ENCODE assay signal across 8 cellular contexts in genomic region chr13:75695908-75696307, GRCh38. TPM values are rescaled to one million over a fixed set of nuclear protein-coding genes. Genes with fewer than 3 reads are reported as not detected.
DNase-seq lines count a peak whose midpoint lies in the region; ATAC-seq and TF ChIP-seq lines count a peak whose summit lies in the region.
"Not testable (repeated sequence)": the region's sequence is repeated elsewhere in the genome, so short reads cannot be mapped to it uniquely, and the experiment has no call there.

No MANE protein-coding gene starts in this region.

- WGBS in right cardiac atrium: 19% methylated on average over 8 of the region's 8 CpGs

- intact Hi-C loops in right cardiac atrium (cut with DNase I): loop anchor here (10.0 kb wide), 5 partner anchors 109 to 779 kb away; no protein-coding TSS in a partner anchor
- intact Hi-C loops in upper lobe of right lung (cut with DNase I): not testable (repeated sequence)

- DNase-seq in NCI-H2171 treated with DMSO at 0.1 percent for 48 hours (lab: John Stamatoyannopoulos, UW): peak; percentile 61
- DNase-seq in WERI-Rb-1: peak; percentile 53
- peak; percentile 76 for DNase-seq in astrocyte of the spinal cord (ENCODE audit: low read depth, low spot score)
- peak; percentile 77 to 91 (median 84) for DNase-seq in right cardiac atrium
- DNase-seq in putamen (ENCODE audit: low spot score): peak; percentile 72
- DNase-seq in upper lobe of right lung: peak; percentile 86

- ATAC-seq in HG03045 (IDR thresholded peaks at IDR 0.05; ENCODE audit: unreplicated experiment) (peak; percentile 73), right cardiac atrium (peak; percentile 72 to 78), upper lobe of right lung (peak; percentile 93)

- H3K36me3 ChIP-seq in WERI-Rb-1, upper lobe of right lung: not testable (repeated sequence)

- in situ Hi-C loops in astrocyte of the spinal cord (cut with HindIII; ENCODE audit: low sequenced_read_pairs): not testable (repeated sequence)

- H3K4me1 ChIP-seq in right cardiac atrium (ENCODE audit: control insufficient read depth, insufficient read depth, low read length); upper lobe of right lung: not testable (repeated sequence)

- not testable (repeated sequence) for H3K27me3 ChIP-seq in WERI-Rb-1 (ENCODE audit: insufficient read depth, low read depth, severe bottlenecking); right cardiac atrium (ENCODE audit: control insufficient read depth, insufficient read depth); upper lobe of right lung

- TF ChIP-seq CTCF in GM12874 (IDR thresholded peaks at IDR 0.05; ENCODE audit: insufficient read depth, low read depth, low read length): peak; percentile 81
- peak; percentile 62 for TF ChIP-seq CTCF in WERI-Rb-1 (IDR thresholded peaks at IDR 0.05; ENCODE audit: low read depth, low read length)
- peak; percentile 88 for TF ChIP-seq CTCF in astrocyte of the spinal cord (IDR thresholded peaks at IDR 0.05; ENCODE audit: low read depth, low read length)
- peak; percentile 93 for TF ChIP-seq CTCF in upper lobe of right lung (IDR thresholded peaks at IDR 0.05)

- not testable (repeated sequence) for H3K27ac ChIP-seq in WERI-Rb-1; right cardiac atrium (ENCODE audit: low read length); upper lobe of right lung

- H3K4me3 ChIP-seq in WERI-Rb-1 (ENCODE audit: low read depth, low read length); astrocyte of the spinal cord (ENCODE audit: low read depth, low read length); upper lobe of right lung: not testable (repeated sequence)
- peak overlapping the region; percentile 9 for H3K4me3 ChIP-seq in right cardiac atrium (ENCODE audit: low read length)

- H3K9me3 ChIP-seq in WERI-Rb-1 (ENCODE audit: severe bottlenecking); right cardiac atrium (ENCODE audit: control insufficient read depth, low read length); upper lobe of right lung: not testable (repeated sequence)

RNA-seq across cellular contexts. Expression of gene LMO7, which starts 59.8 kb away (rescaled TPM):
- total RNA-seq in right cardiac atrium (100 to 1,000 TPM; 279 to 397 (median 312) TPM), upper lobe of right lung (549 TPM)
- polyA plus RNA-seq in right cardiac atrium: 152 TPM
